Comparison of ENCODE assay signal across 16 cellular contexts in genomic region chr5:84885479-84886258, GRCh38.
DNase-seq lines count a peak whose midpoint lies in the region; ATAC-seq and TF ChIP-seq lines count a peak whose summit lies in the region.
"Had no signal": no experiment of that assay in that cellular context is flagged by ENCODE, and none has a peak within 500 bp of the region (broad histone marks: within the 10 kb centered on the region; RNA-seq: fewer than 3 reads in every experiment).

No MANE protein-coding gene starts in this region.

- ATAC-seq in Right ventricle myocardium inferior (peak; percentile 97), left ventricle myocardium superior (peak; percentile 100), lower lobe of right lung (no peak)

- intact Hi-C loops in Right ventricle myocardium inferior (cut with DNase I) = no loop called here
- intact Hi-C loops in cardiac septum (cut with DNase I) = no loop called here
- intact Hi-C loops in left ventricle myocardium superior (cut with micrococcal nuclease) = no loop called here
- intact Hi-C loops in uterus (cut with DNase I; ENCODE audit: low total_unique reads) = no loop called here
- intact Hi-C loops in lower lobe of right lung (cut with DNase I) = no loop called here

- DNase-seq in Right ventricle myocardium inferior (ENCODE audit: missing footprints) = peak; percentile 67
- DNase-seq in cardiac septum (ENCODE audit: low spot score) = no peak
- DNase-seq in cerebellum (ENCODE audit: low spot score) = peak; percentile 6
- peak; percentile 64 for DNase-seq in left ventricle myocardium superior
- DNase-seq in uterus = peak; percentile 37 to 53
- no peak for DNase-seq in CD8-positive, alpha-beta memory T cell
- no peak for DNase-seq in lower lobe of right lung
- no peak for DNase-seq in HEK293T (ENCODE audit: extremely low spot score)
- DNase-seq: activated gamma-delta T cell treated with Interleukin-2 at 50 U/mL for 16 hours, COR-L47, HCEC 1CT, midbrain, NCI-H2081 had no signal

- no peak overlapping the region for H3K4me3 ChIP-seq in uterus
- no peak overlapping the region for H3K4me3 ChIP-seq in CD8-positive, alpha-beta memory T cell (ENCODE audit: low read length)
- H3K4me3 ChIP-seq in lower lobe of right lung = no peak overlapping the region
- H3K4me3 ChIP-seq: suprapubic skin had no signal

- H3K4me1 ChIP-seq in uterus = no peaks in the 10 kb centered on the region
- no peaks in the 10 kb centered on the region for H3K4me1 ChIP-seq in CD8-positive, alpha-beta memory T cell (ENCODE audit: insufficient read depth, low read length)
- H3K4me1 ChIP-seq in lower lobe of right lung = no peaks in the 10 kb centered on the region
- H3K4me1 ChIP-seq: parathyroid adenoma, suprapubic skin had no signal

- H3K27me3 Mint-ChIP-seq in CD8-positive, alpha-beta memory T cell = no peaks in the 10 kb centered on the region
- H3K27me3 Mint-ChIP-seq: central memory CD8-positive, alpha-beta T cell had no signal

- H3K27ac ChIP-seq in uterus (peak overlapping the region; percentile 4 to 29), lower lobe of right lung (no peak overlapping the region)
- no peak overlapping the region for H3K27ac ChIP-seq in CD8-positive, alpha-beta memory T cell (ENCODE audit: low read depth, low read length)
- H3K27ac ChIP-seq: parathyroid adenoma, suprapubic skin had no signal

- no peaks in the 10 kb centered on the region for H3K36me3 Mint-ChIP-seq in CD8-positive, alpha-beta memory T cell

- no peaks in the 10 kb centered on the region for H3K27me3 ChIP-seq in uterus
- no peaks in the 10 kb centered on the region for H3K27me3 ChIP-seq in CD8-positive, alpha-beta memory T cell (ENCODE audit: insufficient read depth, low read length, poor library complexity, severe bottlenecking)
- H3K27me3 ChIP-seq in lower lobe of right lung (ENCODE audit: low read depth) = no peaks in the 10 kb centered on the region
- H3K27me3 ChIP-seq: suprapubic skin had no signal

- TF ChIP-seq POLR2A in uterus (IDR thresholded peaks at IDR 0.05) = no peak

- H3K4me1 Mint-ChIP-seq in CD8-positive, alpha-beta memory T cell = no peaks in the 10 kb centered on the region
- H3K4me1 Mint-ChIP-seq: central memory CD8-positive, alpha-beta T cell had no signal

- H3K4me3 Mint-ChIP-seq in CD8-positive, alpha-beta memory T cell = no peak overlapping the region
- H3K4me3 Mint-ChIP-seq: central memory CD8-positive, alpha-beta T cell had no signal

- no peaks in the 10 kb centered on the region for H3K36me3 ChIP-seq in uterus
- no peaks in the 10 kb centered on the region for H3K36me3 ChIP-seq in CD8-positive, alpha-beta memory T cell (ENCODE audit: insufficient read depth, low read length)
- no peaks in the 10 kb centered on the region for H3K36me3 ChIP-seq in lower lobe of right lung
- H3K36me3 ChIP-seq: suprapubic skin had no signal

- POLR2A ChIA-PET in CD8-positive, alpha-beta memory T cell (lab: Charles Lee) = no interaction called here
- POLR2A ChIA-PET in HEK293T (lab: Yijun Ruan, JAX) = no interaction called here

- TF ChIP-seq CTCF in uterus (IDR thresholded peaks at IDR 0.05) (no peak), lower lobe of right lung (IDR thresholded peaks at IDR 0.05) (no peak)

- peaks cover 6 to 9% (median 8%) of the 10 kb centered on the region in 5 donors for H3K9me3 Mint-ChIP-seq in CD8-positive, alpha-beta memory T cell

- H3K9me3 ChIP-seq in uterus = no peaks in the 10 kb centered on the region
- H3K9me3 ChIP-seq in CD8-positive, alpha-beta memory T cell (ENCODE audit: low read length) = no peaks in the 10 kb centered on the region
- H3K9me3 ChIP-seq in lower lobe of right lung = no peaks in the 10 kb centered on the region
- H3K9me3 ChIP-seq: suprapubic skin had no signal

- CTCF ChIA-PET in CD8-positive, alpha-beta memory T cell (lab: Charles Lee) = no interaction called here
- CTCF ChIA-PET in HEK293T (lab: Yijun Ruan, JAX) = no interaction called here

- H3K27ac Mint-ChIP-seq in CD8-positive, alpha-beta memory T cell = no peak overlapping the region

TF ChIP-seq in HEK293T, 16 proteins besides CTCF, POLR2A, EP300 and RAD21:
- no peak for TF ChIP-seq ELF4 (IDR thresholded peaks at IDR 0.05)
- no peak for TF ChIP-seq SP1 (IDR thresholded peaks at IDR 0.05)
- TF ChIP-seq FOXK2 (IDR thresholded peaks at IDR 0.05) = no peak
- TF ChIP-seq NFRKB (IDR thresholded peaks at IDR 0.05) = no peak
- no peak for TF ChIP-seq CTBP1 (IDR thresholded peaks at IDR 0.05; ENCODE audit: borderline replicate concordance)
- no peak for TF ChIP-seq SUZ12 (IDR thresholded peaks at IDR 0.05)
- TF ChIP-seq TARDBP (IDR thresholded peaks at IDR 0.05) = no peak
- TF ChIP-seq FOXM1 (IDR thresholded peaks at IDR 0.05; ENCODE audit: borderline replicate concordance) = no peak
- TF ChIP-seq ARNT (IDR thresholded peaks at IDR 0.05) = no peak
- no peak for TF ChIP-seq FOXA1 (IDR thresholded peaks at IDR 0.05)
- TF ChIP-seq ZNF384 (IDR thresholded peaks at IDR 0.05) = no peak
- TF ChIP-seq LEF1 (IDR thresholded peaks at IDR 0.05; ENCODE audit: borderline replicate concordance) = no peak

Comparison
In these comparisons a context has a peak if more than half of its experiments do, and no peak if none do; other contexts are left out.
1. DNase-seq: peak in Right ventricle myocardium inferior (single experiment), cerebellum (single experiment), left ventricle myocardium superior (single experiment) and uterus (2 of 2); none in cardiac septum (single experiment), CD8-positive, alpha-beta memory T cell (0 of 5), lower lobe of right lung (single experiment) and HEK293T (single experiment).
2. ATAC-seq: peak in Right ventricle myocardium inferior (single experiment) and left ventricle myocardium superior (single experiment); none in lower lobe of right lung (0 of 2).
3. H3K27ac ChIP-seq: peak in uterus (2 of 2); none in CD8-positive, alpha-beta memory T cell (single experiment) and lower lobe of right lung (single experiment).